18 cellular contexts compared by ENCODE assay signal in genomic region chr21:31576428-31576827, GRCh38.
DNase-seq lines count a peak whose midpoint lies in the region; ATAC-seq, FAIRE-seq and TF ChIP-seq lines count a peak whose summit lies in the region.
"Had no signal": no experiment of that assay in that cellular context is flagged by ENCODE, and none has a peak within 500 bp of the region (broad histone marks: within the 10 kb centered on the region; RNA-seq: fewer than 3 reads in every experiment).

No MANE protein-coding gene starts in this region.

- H3K9ac ChIP-seq in K562 (ENCODE audit: insufficient read depth in 1 of 2, low read depth in 2 of 2, low read length in 2 of 2) (no peak overlapping the region), smooth muscle cell (ENCODE audit: low read depth) (no peak overlapping the region)
- H3K9ac ChIP-seq: BLaER1 treated with 17β-estradiol and CSF1 and Interleukin-3, amounts not matched to agents 10 nM and 100 nM had no signal

- no peak for FAIRE-seq in K562 (lab: Jason Lieb, UNC)
- FAIRE-seq: D721Med had no signal

- H3K27ac ChIP-seq in K562 (ENCODE audit: extremely low read depth, low read depth, low read length), result no peak overlapping the region
- no peak overlapping the region for H3K27ac ChIP-seq in smooth muscle cell (ENCODE audit: low read depth)
- H3K27ac ChIP-seq: lower lobe of right lung, VCaP had no signal

- H3F3A ChIP-seq in smooth muscle cell (ENCODE audit: low read depth), result no peaks in the 10 kb centered on the region

- DNase-seq in Right ventricle myocardium inferior (ENCODE audit: missing footprints) (no peak), left cardiac atrium (no peak), NCI-H2171 (lab: John Stamatoyannopoulos, UW) (peak; percentile 40), K562 (ENCODE audit: extremely low read depth in 1 of 4, low spot score in 3 of 4) (no peak), smooth muscle cell (lab: John Stamatoyannopoulos, UW; ENCODE audit: unreplicated experiment) (no peak), NCI-H524 (lab: John Stamatoyannopoulos, UW) (no peak), HCEC 1CT (no peak)
- DNase-seq in stimulated activated naive CD4-positive, alpha-beta T cell treated with Interleukin-2 at 50 U/mL for 16 hours (lab: John Stamatoyannopoulos, UW), result no peak
- DNase-seq: activated CD4-positive, alpha-beta memory T cell treated with anti-CD3 and anti-CD28 coated beads for 36 hours; activated gamma-delta T cell; hippocampal formation; islet precursor cell; lower lobe of right lung; NCI-H526; stimulated activated CD8-positive, alpha-beta memory T cell treated with anti-CD3 and anti-CD28 coated beads, Interleukin-4, amount 100 ng/mL, for 48 hours had no signal

- TF ChIP-seq CTCF in K562 (IDR thresholded peaks at IDR 0.05 in 2 of 3, conservative IDR thresholded peaks at IDR 0.05 in 1 of 3; ENCODE audit: insufficient read depth in 2 of 3, low read depth in 1 of 3, low read length in 3 of 3) (no peak), smooth muscle cell (IDR thresholded peaks at IDR 0.05; ENCODE audit: borderline replicate concordance, insufficient read depth, poor library complexity, severe bottlenecking) (no peak)

- in situ Hi-C loops in K562 (cut with MboI), result no loop called here

- H4K20me1 ChIP-seq in K562 (replicated peaks; ENCODE audit: control insufficient read depth, insufficient read depth, low read length) (no peaks in the 10 kb centered on the region), smooth muscle cell (ENCODE audit: low read depth) (no peaks in the 10 kb centered on the region)
- H4K20me1 ChIP-seq: BLaER1 treated with 17β-estradiol and CSF1 and Interleukin-3, amounts not matched to agents 10 nM and 100 nM had no signal

- TF ChIP-seq POLR2A in K562 (conservative IDR thresholded peaks at IDR 0.05), result no peak

- POLR2A ChIA-PET in K562 (lab: Yijun Ruan, JAX), result interaction anchor here (0.5 to 1.1 kb wide), 3 partner anchors 9 to 324 kb away, joined by 3 to 4 read pairs (median 3); no protein-coding TSS in a partner anchor

- no peaks in the 10 kb centered on the region for H3K79me2 ChIP-seq in K562 (ENCODE audit: control insufficient read depth, insufficient read depth, low read length)
- no peaks in the 10 kb centered on the region for H3K79me2 ChIP-seq in smooth muscle cell (ENCODE audit: low read depth)

- H3K4me2 ChIP-seq in K562 (ENCODE audit: insufficient read depth, low read length), result no peak overlapping the region
- H3K4me2 ChIP-seq in smooth muscle cell, result no peak overlapping the region

- no peak overlapping the region for H2AFZ ChIP-seq in K562 (ENCODE audit: low read depth, low read length)
- H2AFZ ChIP-seq in smooth muscle cell (ENCODE audit: low read depth), result no peak overlapping the region

- no peaks in the 10 kb centered on the region for H3K4me1 ChIP-seq in K562 (replicated peaks in 1 of 2; ENCODE audit: control insufficient read depth in 2 of 2, insufficient read depth in 2 of 2, low read length in 2 of 2)
- H3K4me1 ChIP-seq in smooth muscle cell (ENCODE audit: low read depth), result no peaks in the 10 kb centered on the region
- H3K4me1 ChIP-seq: lower lobe of right lung had no signal

- intact Hi-C loops in Right ventricle myocardium inferior (cut with DNase I), result no loop called here
- intact Hi-C loops in left cardiac atrium (cut with DNase I), result no loop called here
- intact Hi-C loops in K562 (cut with micrococcal nuclease), result no loop called here

- no TSS peak for BruUV-seq in K562 (replicated peaks; lab: Mats Ljungman, UMichigan)

- H3K4me3 ChIP-seq in K562 (no peak overlapping the region), smooth muscle cell (no peak overlapping the region)
- H3K4me3 ChIP-seq: BLaER1 treated with 17β-estradiol and CSF1 and Interleukin-3, amounts not matched to agents 10 nM and 100 nM; lower lobe of right lung had no signal

- CTCF ChIA-PET in K562 (lab: Yijun Ruan, JAX; ENCODE audit: low intra/inter-chr PET ratio), result interaction anchor here (0.6 to 1.3 kb wide), 2 partner anchors 97 to 378 kb away, joined by 3 to 4 read pairs; no protein-coding TSS in a partner anchor

- no peaks in the 10 kb centered on the region for H3K36me3 ChIP-seq in K562 (ENCODE audit: control insufficient read depth, insufficient read depth, low read length)
- H3K36me3 ChIP-seq in smooth muscle cell (ENCODE audit: low read depth), result no peaks in the 10 kb centered on the region
- H3K36me3 ChIP-seq: lower lobe of right lung had no signal

- H3K27me3 ChIP-seq in K562 (ENCODE audit: control insufficient read depth in 2 of 2, insufficient read depth in 2 of 2, low read length in 2 of 2) (peaks cover 14 to 30% of the 10 kb centered on the region in 2 experiments; a peak in 4 of 5 replicates), smooth muscle cell (ENCODE audit: low read depth) (no peaks in the 10 kb centered on the region)
- H3K27me3 ChIP-seq: BLaER1 treated with 17β-estradiol and CSF1 and Interleukin-3, amounts not matched to agents 10 nM and 100 nM had no signal

- no peaks in the 10 kb centered on the region for H3K9me1 ChIP-seq in K562 (ENCODE audit: control insufficient read depth, insufficient read depth, low read length)

- WGBS in K562 (ENCODE audit: insufficient coverage, low coverage, missing lambda C conversion rate), result 0% methylated on average over 6 of the region's 6 CpGs
- WGBS in smooth muscle cell (ENCODE audit: low lambda C conversion rate), result 91% methylated on average over 6 of the region's 6 CpGs

- ATAC-seq in Right ventricle myocardium inferior (peak; percentile 28), left cardiac atrium (no peak), K562 (no peak)
- ATAC-seq: lower lobe of right lung had no signal

- TF ChIP-seq EP300 in K562 (IDR thresholded peaks at IDR 0.05; ENCODE audit: low read length), result no peak

- no peak for TF ChIP-seq RAD21 in K562 (CRISPR knock-in tag; conservative IDR thresholded peaks at IDR 0.05 in 1 of 2, IDR thresholded peaks at IDR 0.05 in 1 of 2)

- H3K9me3 ChIP-seq in K562 (replicated peaks; ENCODE audit: control insufficient read depth, insufficient read depth, low read depth, low read length), result 0 out of 2 replicates have a peak, but pooled peaks cover 2% of the 10 kb centered on the region
- H3K9me3 ChIP-seq in smooth muscle cell (replicated peaks; ENCODE audit: low read depth), result no peaks in the 10 kb centered on the region
- H3K9me3 ChIP-seq: lower lobe of right lung had no signal

TF ChIP-seq in K562, 482 proteins besides CTCF, POLR2A, EP300 and RAD21:
- TF ChIP-seq NFIC (IDR thresholded peaks at IDR 0.05) (0 out of 2 replicates have a peak, but pooled peaks have one; percentile 6), KLF16 (IDR thresholded peaks at IDR 0.05) (no peak)
